In the genomic region with DNA sequence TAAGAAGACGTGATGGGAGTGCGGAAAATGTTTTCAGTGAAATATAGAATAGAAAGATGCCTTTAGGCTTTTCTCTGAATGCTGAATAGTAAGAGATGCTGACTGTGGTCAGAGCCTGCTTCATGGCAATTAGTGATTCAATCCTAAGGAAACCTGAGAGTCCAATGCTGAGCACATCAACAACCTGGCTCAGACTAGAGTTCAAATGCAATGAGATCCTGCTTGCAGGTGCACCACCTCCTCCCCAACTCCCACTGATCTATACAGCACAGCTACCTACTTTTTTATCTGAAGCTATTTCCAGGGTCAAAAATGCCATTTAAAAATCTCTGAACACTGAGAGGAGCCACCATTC, we compare ENCODE assay signal across 15 cellular contexts.
A peak's percentile ranks its signal among the peaks of the same experiment; 100 is the strongest.
DNase-seq lines count a peak whose midpoint lies in the region; ATAC-seq and TF ChIP-seq lines count a peak whose summit lies in the region.
"Had no signal": no experiment of that assay in that cellular context is flagged by ENCODE, and none has a peak within 500 bp of the region (broad histone marks: within the 10 kb centered on the region; RNA-seq: fewer than 3 reads in every experiment).

No MANE protein-coding gene starts in this region.

- peaks cover 23% of the 10 kb centered on the region for H3K36me3 ChIP-seq in BLaER1
- no peaks in the 10 kb centered on the region; the same call in 1 of the 2 replicates for H3K36me3 ChIP-seq in Caco-2 (ENCODE audit: control insufficient read depth, insufficient read depth, low read length)
- H3K36me3 ChIP-seq in mesenchymal stem cell (ENCODE audit: control insufficient read depth in 1 of 2, insufficient read depth in 2 of 2, low read depth in 1 of 2, low read length in 2 of 2) = no peaks in the 10 kb centered on the region
- no peaks in the 10 kb centered on the region for H3K36me3 ChIP-seq in smooth muscle cell (ENCODE audit: low read depth)
- H3K36me3 ChIP-seq: lower lobe of right lung, vagina had no signal

- H3K23ac ChIP-seq in mesenchymal stem cell (ENCODE audit: low read length in 2 of 2) = no peak overlapping the region

- H3K4me1 ChIP-seq in BLaER1 (peaks cover 51% of the 10 kb centered on the region), Caco-2 (peaks cover 22% of the 10 kb centered on the region), mesenchymal stem cell (ENCODE audit: control insufficient read depth, insufficient read depth, low read depth, low read length) (peaks cover 22% of the 10 kb centered on the region), foreskin keratinocyte (peaks cover 14% of the 10 kb centered on the region), smooth muscle cell (ENCODE audit: low read depth) (peaks cover 20% of the 10 kb centered on the region)

- intact Hi-C loops in Caco-2 (cut with micrococcal nuclease; ENCODE audit: unreplicated experiment) = no loop called here

- CTCF ChIA-PET in Caco-2 (lab: Charles Lee) = interaction anchor here (0.6 kb wide), 1 partner anchor 493 kb away, joined by 3 read pairs; no protein-coding TSS in a partner anchor

- no peak for DNase-seq in Caco-2
- DNase-seq in T-helper 17 cell = no peak
- no peak for DNase-seq in mesenchymal stem cell
- DNase-seq in foreskin keratinocyte = no peak
- DNase-seq in smooth muscle cell (lab: John Stamatoyannopoulos, UW; ENCODE audit: unreplicated experiment) = no peak
- DNase-seq: activated CD4-positive, alpha-beta T cell treated with anti-CD3 and anti-CD28 coated beads, Interleukin-2, amount 50 U/mL, for 48 hours; DMS53; lower lobe of right lung; NCI-H345; stimulated activated naive B cell treated with anti-CD40 and anti-IgM and Interleukin-4, amounts not matched to agents 10 μg/mL and 1 μg/mL and 100 μg/mL, for 72 hours had no signal

- H2BK120ac ChIP-seq in mesenchymal stem cell (ENCODE audit: low read depth, low read length) = no peak overlapping the region

- no peaks in the 10 kb centered on the region for H3K9me3 Mint-ChIP-seq in Caco-2 (ENCODE audit: unreplicated experiment)
- H3K9me3 Mint-ChIP-seq: stimulated activated naive B cell treated with anti-CD40 and anti-IgM and Interleukin-4, amounts not matched to agents 10 μg/mL and 1 μg/mL and 100 μg/mL, for 72 hours had no signal

- H3K9ac ChIP-seq in BLaER1 = no peak overlapping the region
- H3K9ac ChIP-seq in mesenchymal stem cell (ENCODE audit: low read length) = no peak overlapping the region
- H3K9ac ChIP-seq in smooth muscle cell (ENCODE audit: low read depth) = no peak overlapping the region

- H3K36me3 Mint-ChIP-seq in Caco-2 (ENCODE audit: insufficient read depth, unreplicated experiment) (peaks cover 8% of the 10 kb centered on the region), T-helper 17 cell (ENCODE audit: low read depth) (peaks cover 3% of the 10 kb centered on the region)

- H3K79me1 ChIP-seq in mesenchymal stem cell (replicated peaks; ENCODE audit: low read length, poor library complexity, severe bottlenecking) = peaks cover 20% of the 10 kb centered on the region

- no peak overlapping the region for H4K91ac ChIP-seq in mesenchymal stem cell (ENCODE audit: low read length)

- no peak for ATAC-seq in T-helper 17 cell
- ATAC-seq in foreskin keratinocyte = no peak
- no peak for ATAC-seq in GM21381 (IDR thresholded peaks at IDR 0.05; ENCODE audit: unreplicated experiment)
- no peak for ATAC-seq in HG02884 (IDR thresholded peaks at IDR 0.05; ENCODE audit: unreplicated experiment)
- ATAC-seq: lower lobe of right lung; stimulated activated naive B cell treated with anti-CD40 and anti-IgM and Interleukin-4, amounts not matched to agents 10 μg/mL and 1 μg/mL and 100 μg/mL, for 72 hours had no signal

- H2BK12ac ChIP-seq in mesenchymal stem cell (ENCODE audit: low read length in 2 of 2) = no peak overlapping the region

- no peak overlapping the region for H3K4me3 ChIP-seq in BLaER1
- no peak overlapping the region for H3K4me3 ChIP-seq in Caco-2 (ENCODE audit: low read depth, low read length)
- no peak overlapping the region for H3K4me3 ChIP-seq in mesenchymal stem cell (ENCODE audit: insufficient read depth in 1 of 2, low read depth in 1 of 2, low read length in 2 of 2)
- no peak overlapping the region for H3K4me3 ChIP-seq in smooth muscle cell
- H3K4me3 ChIP-seq: lower lobe of right lung, SK-N-MC, vagina had no signal

- H3K4me3 Mint-ChIP-seq in Caco-2 (ENCODE audit: unreplicated experiment) (no peak overlapping the region), T-helper 17 cell (peak overlapping the region; percentile 61)
- H3K4me3 Mint-ChIP-seq: stimulated activated naive B cell treated with anti-CD40 and anti-IgM and Interleukin-4, amounts not matched to agents 10 μg/mL and 1 μg/mL and 100 μg/mL, for 72 hours had no signal

- H3K4me2 ChIP-seq in BLaER1 = 0 out of 2 replicates have a peak overlapping the region, but pooled peaks have one; percentile 10
- no peak overlapping the region for H3K4me2 ChIP-seq in mesenchymal stem cell (ENCODE audit: low read length, poor library complexity, severe bottlenecking)
- no peak overlapping the region for H3K4me2 ChIP-seq in smooth muscle cell

- H3K27ac ChIP-seq in BLaER1 = no peak overlapping the region
- no peak overlapping the region for H3K27ac ChIP-seq in mesenchymal stem cell (ENCODE audit: low read length, poor library complexity, severe bottlenecking)
- no peak overlapping the region for H3K27ac ChIP-seq in foreskin keratinocyte
- H3K27ac ChIP-seq in smooth muscle cell (ENCODE audit: low read depth) = no peak overlapping the region
- H3K27ac ChIP-seq: SK-N-MC, vagina had no signal

- peaks cover 3% of the 10 kb centered on the region for H3F3A ChIP-seq in smooth muscle cell (ENCODE audit: low read depth)

- no peak overlapping the region for H2BK15ac ChIP-seq in mesenchymal stem cell (ENCODE audit: low read depth, poor library complexity, severe bottlenecking)

- H3K27me3 ChIP-seq in BLaER1 (no peaks in the 10 kb centered on the region), Caco-2 (replicated peaks; ENCODE audit: control insufficient read depth, insufficient read depth, low read length) (no peaks in the 10 kb centered on the region), mesenchymal stem cell (ENCODE audit: control insufficient read depth in 1 of 2, insufficient read depth in 1 of 2, low read length in 2 of 2) (no peaks in the 10 kb centered on the region), foreskin keratinocyte (no peaks in the 10 kb centered on the region), smooth muscle cell (ENCODE audit: low read depth) (no peaks in the 10 kb centered on the region)
- H3K27me3 ChIP-seq: vagina had no signal

- WGBS in mesenchymal stem cell = 93% methylated on average over 2 of the region's 2 CpGs
- 89% methylated on average over 2 of the region's 2 CpGs for WGBS in smooth muscle cell (ENCODE audit: low lambda C conversion rate)

- peaks cover 47% of the 10 kb centered on the region for H4K20me1 ChIP-seq in BLaER1
- peaks cover 99% of the 10 kb centered on the region for H4K20me1 ChIP-seq in smooth muscle cell (ENCODE audit: low read depth)

- H3K27ac Mint-ChIP-seq in Caco-2 (ENCODE audit: unreplicated experiment) (peak overlapping the region; percentile 39), T-helper 17 cell (peak overlapping the region; percentile 87)
- H3K27ac Mint-ChIP-seq: stimulated activated naive B cell treated with anti-CD40 and anti-IgM and Interleukin-4, amounts not matched to agents 10 μg/mL and 1 μg/mL and 100 μg/mL, for 72 hours had no signal

- H3K4ac ChIP-seq in mesenchymal stem cell (ENCODE audit: low read depth in 1 of 2, low read length in 2 of 2) = no peak overlapping the region

- TF ChIP-seq CTCF in Caco-2 (IDR thresholded peaks at IDR 0.05; ENCODE audit: insufficient read depth in 1 of 2, low read depth in 1 of 2, low read length in 1 of 2, severe bottlenecking in 1 of 2, unreplicated experiment in 1 of 2) (no peak), foreskin keratinocyte (conservative IDR thresholded peaks at IDR 0.05) (no peak), smooth muscle cell (IDR thresholded peaks at IDR 0.05; ENCODE audit: borderline replicate concordance, insufficient read depth, poor library complexity, severe bottlenecking) (no peak)

- H3K18ac ChIP-seq in mesenchymal stem cell (ENCODE audit: low read depth in 1 of 2, low read length in 2 of 2) = no peak overlapping the region

- H4K8ac ChIP-seq in mesenchymal stem cell (ENCODE audit: low read length) = no peak overlapping the region

- no peak overlapping the region for H3K14ac ChIP-seq in mesenchymal stem cell (ENCODE audit: low read length in 2 of 2)

- H2AFZ ChIP-seq in mesenchymal stem cell (ENCODE audit: low read depth, low read length) (no peak overlapping the region), smooth muscle cell (ENCODE audit: low read depth) (no peak overlapping the region)

- 0 out of 2 replicates have a peak, but pooled peaks cover 7% of the 10 kb centered on the region for H3K9me3 ChIP-seq in BLaER1
- H3K9me3 ChIP-seq in Caco-2 = no peaks in the 10 kb centered on the region
- no peaks in the 10 kb centered on the region for H3K9me3 ChIP-seq in T-helper 17 cell (ENCODE audit: control insufficient read depth, low read length, poor library complexity, severe bottlenecking)
- no peaks in the 10 kb centered on the region for H3K9me3 ChIP-seq in mesenchymal stem cell (ENCODE audit: control insufficient read depth, low read length)
- no peaks in the 10 kb centered on the region for H3K9me3 ChIP-seq in smooth muscle cell (replicated peaks; ENCODE audit: low read depth)
- H3K9me3 ChIP-seq: lower lobe of right lung, vagina had no signal

- POLR2A ChIA-PET in Caco-2 (lab: Charles Lee) = no interaction called here

- H3K4me1 Mint-ChIP-seq in Caco-2 (ENCODE audit: low read depth, unreplicated experiment) = peaks cover 33% of the 10 kb centered on the region
- H3K4me1 Mint-ChIP-seq in T-helper 17 cell = peaks cover 73% of the 10 kb centered on the region

- no peak overlapping the region for H2BK5ac ChIP-seq in mesenchymal stem cell (ENCODE audit: low read depth, low read length, poor library complexity, severe bottlenecking)

- peaks cover 86% of the 10 kb centered on the region for H3K79me2 ChIP-seq in smooth muscle cell (ENCODE audit: low read depth)

- H3K27me3 Mint-ChIP-seq in Caco-2 (ENCODE audit: insufficient read depth, unreplicated experiment) = no peaks in the 10 kb centered on the region
- H3K27me3 Mint-ChIP-seq in T-helper 17 cell = no peaks in the 10 kb centered on the region

- H2AK5ac ChIP-seq in mesenchymal stem cell (ENCODE audit: low read length, severe bottlenecking) = peak overlapping the region; percentile 50

- no TSS peak for BruUV-seq in Caco-2 (replicated peaks; lab: Mats Ljungman, UMichigan)
